12 cellular contexts compared by ENCODE assay signal in the genomic region with DNA sequence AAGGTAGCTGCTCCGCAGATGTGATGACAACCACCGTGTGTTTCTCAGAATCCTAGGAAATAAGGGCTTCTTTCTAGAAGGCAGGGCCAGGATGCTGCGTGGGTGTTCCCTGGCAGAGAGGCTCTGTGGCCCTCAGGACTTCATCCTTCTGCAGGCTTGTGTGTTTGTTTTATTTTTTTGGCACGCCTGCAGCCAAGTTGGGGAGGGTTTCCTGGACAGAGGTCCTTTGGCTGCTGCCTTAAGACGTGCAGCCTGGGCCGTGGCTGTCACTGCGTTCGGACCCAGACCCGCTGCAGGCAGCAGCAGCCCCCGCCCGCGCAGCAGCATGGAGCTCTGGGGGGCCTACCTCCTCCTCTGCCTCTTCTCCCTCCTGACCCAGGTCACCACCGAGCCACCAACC. TPM values are rescaled to one million over a fixed set of nuclear protein-coding genes. Genes with fewer than 3 reads are reported as not detected.
DNase-seq lines count a peak whose midpoint lies in the region; ATAC-seq and TF ChIP-seq lines count a peak whose summit lies in the region.
"Had no signal": no experiment of that assay in that cellular context is flagged by ENCODE, and none has a peak within 500 bp of the region (broad histone marks: within the 10 kb centered on the region; RNA-seq: fewer than 3 reads in every experiment).

Gene CLEC3B, plus strand, starts transcription at position 266 of the 400 bp plus-strand sequence. Its CDS starts 60 bp downstream, at position 326.

- H2AK5ac ChIP-seq in neuronal stem cell (ENCODE audit: low read depth, low read length): peak within 1 kb of the TSS; percentile 16

- peak; percentile 20 for DNase-seq in natural killer cell treated with Interleukin-12 subunit alpha and Interleukin-12 subunit beta and Interleukin-15 and Interleukin-18, amount 100 ng/mL, for 72 hours (ENCODE audit: low spot score)
- no peak for DNase-seq in natural killer cell
- DNase-seq in fibroblast of the aortic adventitia (ENCODE audit: low read depth): peak; percentile 79
- no peak for DNase-seq in neuronal stem cell (ENCODE audit: low spot score)
- DNase-seq in inferior parietal cortex (ENCODE audit: extremely low spot score): no peak
- no peak for DNase-seq in activated CD4-positive, alpha-beta T cell treated with anti-CD3 and anti-CD28 coated beads for 48 hours
- no peak for DNase-seq in DMS 273 (lab: John Stamatoyannopoulos, UW; ENCODE audit: unreplicated experiment)
- DNase-seq: activated CD4-positive, alpha-beta T cell treated with anti-CD3 and anti-CD28 coated beads, Interleukin-2, amount 50 U/mL, for 48 hours; effector CD8-positive, alpha-beta T cell; naive thymus-derived CD4-positive, alpha-beta T cell had no signal

- peak within 1 kb of the TSS; percentile 71 for H2AFZ ChIP-seq in neuronal stem cell (ENCODE audit: low read length)

- peaks cover 4 to 6% of the 10 kb centered on the region in 2 donors for H3K27me3 Mint-ChIP-seq in natural killer cell treated with Interleukin-12 subunit alpha and Interleukin-12 subunit beta and Interleukin-15 and Interleukin-18, amount 100 ng/mL, for 72 hours
- peaks cover 0 to 8% of the 10 kb centered on the region in 2 donors for H3K27me3 Mint-ChIP-seq in natural killer cell (ENCODE audit: low read depth in 2 of 2)

- peak within 1 kb of the TSS in 1 of 2 donors; percentile 10 for H3K27ac Mint-ChIP-seq in natural killer cell treated with Interleukin-12 subunit alpha and Interleukin-12 subunit beta and Interleukin-15 and Interleukin-18, amount 100 ng/mL, for 72 hours
- H3K27ac Mint-ChIP-seq in natural killer cell: no peak within 1 kb of the TSS

- no peaks in the 10 kb centered on the region for H3K79me1 ChIP-seq in neuronal stem cell (ENCODE audit: low read depth, low read length)

- no peak within 1 kb of the TSS for H3K27ac ChIP-seq in neuronal stem cell (replicated peaks; ENCODE audit: low read length)

- no peak for ATAC-seq in natural killer cell treated with Interleukin-12 subunit alpha and Interleukin-12 subunit beta and Interleukin-15 and Interleukin-18, amount 100 ng/mL, for 72 hours
- ATAC-seq in natural killer cell (no peak), GM19452 (IDR thresholded peaks at IDR 0.05; ENCODE audit: unreplicated experiment) (no peak)
- ATAC-seq: HCT116; naive thymus-derived CD4-positive, alpha-beta T cell had no signal

- peaks cover 0 to 5% (median 0%) of the 10 kb centered on the region in 3 experiments for H3K27me3 ChIP-seq in neuronal stem cell (ENCODE audit: control insufficient read depth in 3 of 3, insufficient read depth in 3 of 3, low read depth in 1 of 3, low read length in 3 of 3)

- H3K4me1 ChIP-seq in neuronal stem cell (ENCODE audit: control insufficient read depth in 2 of 2, insufficient read depth in 1 of 2, low read depth in 1 of 2, low read length in 2 of 2): peaks cover 0 to 11% of the 10 kb centered on the region in 2 donors

- H3K4me2 ChIP-seq in neuronal stem cell (ENCODE audit: insufficient read depth, low read length, poor library complexity, severe bottlenecking): no peak within 1 kb of the TSS

- peak within 1 kb of the TSS; percentile 36 for H3K18ac ChIP-seq in neuronal stem cell (ENCODE audit: low read length)

- H3K9me3 ChIP-seq in neuronal stem cell (replicated peaks in 1 of 2; ENCODE audit: control insufficient read depth in 2 of 2, insufficient read depth in 1 of 2, low read depth in 1 of 2, low read length in 2 of 2): no peaks in the 10 kb centered on the region

- H2BK12ac ChIP-seq in neuronal stem cell (ENCODE audit: low read length): no peak within 1 kb of the TSS

- H3K4me3 Mint-ChIP-seq in natural killer cell treated with Interleukin-12 subunit alpha and Interleukin-12 subunit beta and Interleukin-15 and Interleukin-18, amount 100 ng/mL, for 72 hours: no peak within 1 kb of the TSS
- H3K4me3 Mint-ChIP-seq in natural killer cell: no peak within 1 kb of the TSS
- H3K4me3 Mint-ChIP-seq: naive thymus-derived CD4-positive, alpha-beta T cell had no signal

- no peak within 1 kb of the TSS for H4K91ac ChIP-seq in neuronal stem cell (ENCODE audit: low read depth, low read length, poor library complexity)

- H2BK15ac ChIP-seq in neuronal stem cell (ENCODE audit: low read length): no peak within 1 kb of the TSS

- no peak within 1 kb of the TSS for H3K23ac ChIP-seq in neuronal stem cell (ENCODE audit: low read depth, low read length, poor library complexity)

- H3K4ac ChIP-seq in neuronal stem cell (ENCODE audit: low read length): no peak within 1 kb of the TSS

- H2BK120ac ChIP-seq in neuronal stem cell (ENCODE audit: low read depth, low read length): no peak within 1 kb of the TSS

- H3K4me1 Mint-ChIP-seq in natural killer cell treated with Interleukin-12 subunit alpha and Interleukin-12 subunit beta and Interleukin-15 and Interleukin-18, amount 100 ng/mL, for 72 hours (ENCODE audit: low read depth in 2 of 2): peaks cover 0 to 6% of the 10 kb centered on the region in 2 donors
- peaks cover 4 to 23% of the 10 kb centered on the region in 2 donors for H3K4me1 Mint-ChIP-seq in natural killer cell

- intact Hi-C loops in natural killer cell (cut with micrococcal nuclease): no loop called here

- peak within 1 kb of the TSS; percentile 30 for H3K9ac ChIP-seq in neuronal stem cell (ENCODE audit: low read depth, low read length, poor library complexity)

- no peak within 1 kb of the TSS for H2BK5ac ChIP-seq in neuronal stem cell (ENCODE audit: low read length)

- H3K9me3 Mint-ChIP-seq in natural killer cell treated with Interleukin-12 subunit alpha and Interleukin-12 subunit beta and Interleukin-15 and Interleukin-18, amount 100 ng/mL, for 72 hours: no peaks in the 10 kb centered on the region
- no peaks in the 10 kb centered on the region for H3K9me3 Mint-ChIP-seq in natural killer cell

- TF ChIP-seq CTCF in natural killer cell (IDR thresholded peaks at IDR 0.05) (no peak), fibroblast of the aortic adventitia (IDR thresholded peaks at IDR 0.05; ENCODE audit: insufficient read depth, low read length) (no peak)

- H4K8ac ChIP-seq in neuronal stem cell (ENCODE audit: low read depth, low read length): no peak within 1 kb of the TSS

- H3K4me3 ChIP-seq in fibroblast of the aortic adventitia (ENCODE audit: low read depth, low read length) (no peak within 1 kb of the TSS), neuronal stem cell (ENCODE audit: low read length in 2 of 2) (no peak within 1 kb of the TSS)

- no peaks in the 10 kb centered on the region for H3K36me3 ChIP-seq in neuronal stem cell (replicated peaks in 1 of 2; ENCODE audit: control insufficient read depth in 2 of 2, insufficient read depth in 2 of 2, low read length in 2 of 2)

- H3K36me3 Mint-ChIP-seq in natural killer cell treated with Interleukin-12 subunit alpha and Interleukin-12 subunit beta and Interleukin-15 and Interleukin-18, amount 100 ng/mL, for 72 hours: no peaks in the 10 kb centered on the region
- H3K36me3 Mint-ChIP-seq in natural killer cell: no peaks in the 10 kb centered on the region
- H3K36me3 Mint-ChIP-seq: naive thymus-derived CD4-positive, alpha-beta T cell had no signal

- H3K14ac ChIP-seq in neuronal stem cell (ENCODE audit: low read length): no peak within 1 kb of the TSS

- no CpG with 5 or more reads among the region's 13 CpGs for WGBS in neuronal stem cell (ENCODE audit: extremely low coverage in 2 of 2, insufficient read length in 2 of 2, insufficient replicate concordance in 1 of 2), 2 donors

RNA-seq across cellular contexts. Expression of gene CLEC3B, which starts in this region (rescaled TPM):
- total RNA-seq in natural killer cell treated with Interleukin-12 subunit alpha and Interleukin-12 subunit beta and Interleukin-15 and Interleukin-18, amount 100 ng/mL, for 72 hours: not detected
- 1 to 10 TPM in 2 of 3 donors, under 1 TPM in 1; 0.87 to 1.5 (median 1.1) TPM for total RNA-seq in natural killer cell
- 10.5 and 12.4 TPM in 2 replicates for total RNA-seq in fibroblast of the aortic adventitia (ENCODE audit: low replicate concordance)
- 0.35 TPM for polyA plus RNA-seq in neuronal stem cell (2013, experiment 1 of 2)
- 0.26 TPM for polyA plus RNA-seq in neuronal stem cell (2013, experiment 2 of 2)
- polyA plus RNA-seq: naive thymus-derived CD4-positive, alpha-beta T cell had no signal

Comparison
In these comparisons a context has a peak if more than half of its experiments do, and no peak if none do; other contexts are left out.
1. Peak in DNase-seq in natural killer cell treated with Interleukin-12 subunit alpha and Interleukin-12 subunit beta and Interleukin-15 and Interleukin-18, amount 100 ng/mL, for 72 hours; RNA of the gene not detected or under 1 TPM.